ENCODE assay signal across 19 cellular contexts in the genomic region with DNA sequence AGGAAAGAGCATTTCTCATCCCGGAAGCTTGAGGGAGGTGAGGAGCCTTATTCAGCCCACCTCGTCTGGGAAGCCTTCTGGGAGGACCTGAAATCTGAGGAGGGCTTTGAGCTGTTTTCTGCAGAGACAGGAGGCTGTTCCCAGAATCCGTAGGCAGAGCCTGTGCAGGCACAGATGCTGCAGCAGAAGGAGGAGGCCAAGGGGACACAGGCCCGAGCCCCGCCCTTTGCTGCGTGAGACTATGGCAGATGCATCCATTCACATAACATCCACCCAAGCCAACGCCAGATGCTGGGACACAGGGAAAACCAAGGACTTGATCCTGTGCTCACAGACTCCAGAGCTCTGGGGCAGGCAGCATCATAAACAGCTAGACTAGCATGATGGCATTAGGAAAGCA.
DNase-seq lines count a peak whose midpoint lies in the region; ATAC-seq and TF ChIP-seq lines count a peak whose summit lies in the region.
"Had no signal": no experiment of that assay in that cellular context is flagged by ENCODE, and none has a peak within 500 bp of the region (broad histone marks: within the 10 kb centered on the region; RNA-seq: fewer than 3 reads in every experiment).

No MANE protein-coding gene starts in this region.

- H3K4me2 ChIP-seq in H9 (ENCODE audit: insufficient read depth, insufficient read length, low read length): no peak overlapping the region
- H3K4me2 ChIP-seq: KMS-11 had no signal

- ATAC-seq in activated CD4-positive, CD25-positive, alpha-beta regulatory T cell treated with anti-CD3 and anti-CD28 coated beads, Interleukin-2, amount 50 U/mL, for 24 hours: no peak
- no peak for ATAC-seq in stimulated activated naive B cell treated with anti-CD40 and anti-IgM and Interleukin-4, amounts not matched to agents 10 μg/mL and 1 μg/mL and 100 μg/mL, for 72 hours (replicated peaks)
- ATAC-seq: HepG2, PC-3 had no signal

- no peak for TF ChIP-seq CTCF in H9 (conservative IDR thresholded peaks at IDR 0.05)

- H3K18ac ChIP-seq in H9 (ENCODE audit: insufficient read length, low read depth, low read length): no peak overlapping the region

- H4K5ac ChIP-seq in H9 (ENCODE audit: insufficient read length, low read depth, low read length): no peak overlapping the region

- H3K79me1 ChIP-seq in H9 (ENCODE audit: insufficient read depth, low read depth, low read length, poor library complexity, severe bottlenecking): no peaks in the 10 kb centered on the region

- H3K4ac ChIP-seq in H9 (ENCODE audit: low read depth, low read length): no peak overlapping the region

- H2BK15ac ChIP-seq in H9 (ENCODE audit: low read depth, low read length): no peak overlapping the region

- H3K4me3 Mint-ChIP-seq in H9: no peak overlapping the region; a peak in 1 of 5 replicates
- H3K4me3 Mint-ChIP-seq in stimulated activated naive B cell treated with anti-CD40 and anti-IgM and Interleukin-4, amounts not matched to agents 10 μg/mL and 1 μg/mL and 100 μg/mL, for 72 hours: no peak overlapping the region
- H3K4me3 Mint-ChIP-seq: CD4-positive, alpha-beta T cell had no signal

- no peaks in the 10 kb centered on the region for H3K4me1 ChIP-seq in H9 (ENCODE audit: insufficient read depth, low read length)
- H3K4me1 ChIP-seq: BE2C, SJSA1 had no signal

- H3K9ac ChIP-seq in H9 (ENCODE audit: extremely low read depth, insufficient read length, low read length): no peak overlapping the region
- H3K9ac ChIP-seq: KMS-11 had no signal

- no peak overlapping the region for H2AK5ac ChIP-seq in H9 (ENCODE audit: insufficient read length, low read length)

- no peak overlapping the region for H4K91ac ChIP-seq in H9 (ENCODE audit: insufficient read length, low read depth, low read length)

- H3K27ac Mint-ChIP-seq in H9: peak overlapping the region in 1 of 3 experiments; percentile 28; a peak in 2 of 7 replicates
- no peak overlapping the region for H3K27ac Mint-ChIP-seq in stimulated activated naive B cell treated with anti-CD40 and anti-IgM and Interleukin-4, amounts not matched to agents 10 μg/mL and 1 μg/mL and 100 μg/mL, for 72 hours
- H3K27ac Mint-ChIP-seq: CD4-positive, alpha-beta T cell had no signal

- H3K23ac ChIP-seq in H9 (ENCODE audit: insufficient read length, low read depth, low read length): no peak overlapping the region

- peaks cover 4% of the 10 kb centered on the region for H3K9me3 ChIP-seq in H9 (ENCODE audit: control insufficient read depth, low read depth, low read length)
- H3K9me3 ChIP-seq: BE2C had no signal

- H3K56ac ChIP-seq in H9 (ENCODE audit: insufficient read length, low read depth, low read length): no peak overlapping the region

- H4K20me1 ChIP-seq in H9 (ENCODE audit: control insufficient read depth, insufficient read depth, insufficient read length): no peaks in the 10 kb centered on the region

- H3K4me1 Mint-ChIP-seq in H9: peaks cover 5 to 7% of the 10 kb centered on the region in 2 experiments; a peak in 3 of 4 replicates
- no peaks in the 10 kb centered on the region for H3K4me1 Mint-ChIP-seq in stimulated activated naive B cell treated with anti-CD40 and anti-IgM and Interleukin-4, amounts not matched to agents 10 μg/mL and 1 μg/mL and 100 μg/mL, for 72 hours

- DNase-seq in NCI-H2171 (lab: John Stamatoyannopoulos, UW) (peak; percentile 98), SK-N-DZ (ENCODE audit: low spot score) (peak; percentile 11), islet precursor cell (peak; percentile 42), H9 (no peak)
- DNase-seq in activated CD4-positive, alpha-beta T cell treated with anti-CD3 and anti-CD28 coated beads for 1 hour: no peak
- DNase-seq in stimulated activated naive B cell treated with anti-CD40 and anti-IgM and Interleukin-4, amounts not matched to agents 10 μg/mL and 1 μg/mL and 100 μg/mL, for 72 hours: no peak
- DNase-seq: BE2C; Calu3; CD4-positive, alpha-beta T cell; DMS79 treated with DMSO at 0.1 percent for 48 hours; NCI-H1436 treated with DMSO at 0.1 percent for 48 hours; NCI-H2081 treated with DMSO at 0.1 percent for 48 hours; NCI-H226; PC-3; SW 1271 had no signal

- no peak overlapping the region for H4K8ac ChIP-seq in H9 (replicated peaks; ENCODE audit: insufficient read length, low read depth, low read length)

- no CpG with 5 or more reads among the region's 7 CpGs for WGBS in H9 (ENCODE audit: extremely low coverage, insufficient read length, low lambda C conversion rate)

- H2BK20ac ChIP-seq in H9 (ENCODE audit: low read depth, low read length, poor library complexity, severe bottlenecking): no peak overlapping the region

- H3K79me2 ChIP-seq in H9 (ENCODE audit: insufficient read depth, low read length): no peaks in the 10 kb centered on the region

- H3T11ph ChIP-seq in H9 (ENCODE audit: low read length): no peak overlapping the region

- H2BK12ac ChIP-seq in H9 (ENCODE audit: insufficient read length, low read depth, low read length): no peak overlapping the region

- H3K36me3 Mint-ChIP-seq in H9 (ENCODE audit: insufficient read depth in 1 of 3, low read depth in 3 of 3): peaks cover 0 to 4% (median 0%) of the 10 kb centered on the region in 3 experiments; a peak in 5 of 7 replicates
- H3K36me3 Mint-ChIP-seq in stimulated activated naive B cell treated with anti-CD40 and anti-IgM and Interleukin-4, amounts not matched to agents 10 μg/mL and 1 μg/mL and 100 μg/mL, for 72 hours: no peaks in the 10 kb centered on the region

- no peak overlapping the region for H3K14ac ChIP-seq in H9 (ENCODE audit: insufficient read depth, low read length)

- H3K27me3 Mint-ChIP-seq in H9 (ENCODE audit: low read depth): peaks cover 6% of the 10 kb centered on the region
- H3K27me3 Mint-ChIP-seq in stimulated activated naive B cell treated with anti-CD40 and anti-IgM and Interleukin-4, amounts not matched to agents 10 μg/mL and 1 μg/mL and 100 μg/mL, for 72 hours: peaks cover 11 to 25% of the 10 kb centered on the region in 2 donors

- no peaks in the 10 kb centered on the region for H3K27me3 ChIP-seq in H9 (ENCODE audit: insufficient read depth, low read length)
- H3K27me3 ChIP-seq: BE2C, SJSA1 had no signal

- H2BK120ac ChIP-seq in H9 (ENCODE audit: low read depth, low read length, poor library complexity, severe bottlenecking): no peak overlapping the region

- H2BK5ac ChIP-seq in H9 (ENCODE audit: insufficient read length, low read length): no peak overlapping the region

- H3K23me2 ChIP-seq in H9 (ENCODE audit: insufficient read length, low read depth, low read length, poor library complexity, severe bottlenecking): no peaks in the 10 kb centered on the region

- H3K9me3 Mint-ChIP-seq in H9: peaks cover 5 to 7% of the 10 kb centered on the region in 2 experiments; a peak in 3 of 5 replicates
- peaks cover 7 to 22% of the 10 kb centered on the region in 2 donors for H3K9me3 Mint-ChIP-seq in stimulated activated naive B cell treated with anti-CD40 and anti-IgM and Interleukin-4, amounts not matched to agents 10 μg/mL and 1 μg/mL and 100 μg/mL, for 72 hours
- H3K9me3 Mint-ChIP-seq: CD4-positive, alpha-beta T cell had no signal

- H3K27ac ChIP-seq in H9 (ENCODE audit: insufficient read length, low read depth, low read length): no peak overlapping the region
- H3K27ac ChIP-seq: KMS-11, SJSA1 had no signal

- H2AFZ ChIP-seq in H9 (ENCODE audit: low read length): no peak overlapping the region

Comparison
In these comparisons a context has a peak if more than half of its experiments do, and no peak if none do; other contexts are left out.
1. DNase-seq: peak in NCI-H2171 (single experiment), SK-N-DZ (single experiment) and islet precursor cell (single experiment); none in H9 (single experiment), activated CD4-positive, alpha-beta T cell treated with anti-CD3 and anti-CD28 coated beads for 1 hour (single experiment) and stimulated activated naive B cell treated with anti-CD40 and anti-IgM and Interleukin-4, amounts not matched to agents 10 μg/mL and 1 μg/mL and 100 μg/mL, for 72 hours (single experiment).